In the genomic region with DNA sequence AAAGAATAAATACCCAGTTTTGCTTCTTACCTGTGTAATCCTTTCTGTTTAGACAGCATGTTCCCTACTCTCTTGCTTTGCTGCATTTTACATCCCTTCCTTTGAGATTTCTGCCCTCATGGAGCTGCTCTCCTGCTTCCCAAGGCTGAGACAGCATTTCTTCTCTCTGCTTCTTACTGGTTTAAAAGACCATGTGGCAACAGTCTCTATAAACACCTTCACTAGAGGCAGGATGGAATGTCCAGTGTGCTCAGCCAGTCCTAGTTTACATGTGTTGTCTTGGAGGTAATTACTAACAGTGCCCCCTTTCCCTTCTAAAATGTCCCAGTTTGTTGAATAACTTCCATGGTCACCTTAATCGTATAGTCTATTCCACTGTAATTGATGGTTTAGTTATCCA, we compare ENCODE assay signal across 26 cellular contexts.
"Had no signal": no experiment of that assay in that cellular context is flagged by ENCODE, and none has a peak within 500 bp of the region (broad histone marks: within the 10 kb centered on the region; RNA-seq: fewer than 3 reads in every experiment).

No MANE protein-coding gene starts in this region.

- H3K27ac ChIP-seq: stomach, suprapubic skin, testis, thoracic aorta, thyroid gland, tibial artery, tibial nerve, transverse colon, upper lobe of left lung, upper lobe of right lung, uterus, vagina had no signal

- DNase-seq: stimulated activated CD4-positive, alpha-beta T cell treated with anti-CD3 and anti-CD28 coated beads, Interleukin-2, amount 100 ng/mL, for 48 hours; stimulated activated CD4-positive, alpha-beta T cell treated with anti-CD3 and anti-CD28 coated beads, Interleukin-4, amount 100 ng/mL, for 1 hour; stimulated activated CD4-positive, alpha-beta T cell treated with anti-CD3 and anti-CD28 coated beads, Interleukin-4, amount 100 ng/mL, for 24 hours; stimulated activated CD4-positive, alpha-beta T cell treated with anti-CD3 and anti-CD28 coated beads, Interleukin-4, amount 100 ng/mL, for 4 hours; stimulated activated CD8-positive, alpha-beta memory T cell treated with anti-CD3 and anti-CD28 coated beads, Interleukin-4, amount 100 ng/mL, for 48 hours; stimulated activated naive B cell treated with anti-CD40 and anti-IgM and Interleukin-4, amounts not matched to agents 10 μg/mL and 1 μg/mL and 100 μg/mL, for 72 hours; stimulated activated naive CD4-positive, alpha-beta T cell; stimulated activated naive CD4-positive, alpha-beta T cell treated with Interleukin-2 at 50 U/mL for 16 hours; stimulated activated naive CD8-positive, alpha-beta T cell treated with anti-CD3 and anti-CD28 coated beads, Interleukin-15, amount 100 ng/mL, for 72 hours; stimulated activated naive CD8-positive, alpha-beta T cell treated with anti-CD3 and anti-CD28 coated beads, Interleukin-15, Interleukin-2, amounts not matched to agents 100 U/mL and 50 U/mL, for 24 hours; stomach; substantia nigra; testis; thyroid gland; tibial artery; transverse colon; trophoblast cell; upper lobe of left lung; upper lobe of right lung; uterus had no signal

- H3K4me1 ChIP-seq: stomach, suprapubic skin, testis, thyroid gland, tibial artery, tibial nerve, upper lobe of left lung, upper lobe of right lung, uterus, vagina had no signal

- H3K27me3 ChIP-seq: stomach, suprapubic skin, testis, thyroid gland, tibial artery, tibial nerve, transverse colon, upper lobe of left lung, upper lobe of right lung, uterus, vagina had no signal

- ATAC-seq: stimulated activated effector memory CD8-positive, alpha-beta T cell treated with anti-CD3 and anti-CD28 coated beads, Interleukin-12 subunit alpha, Interleukin-12 subunit beta, amount 100 ng/mL, for 72 hours; stimulated activated memory B cell treated with anti-CD40 and anti-IgM and Interleukin-4, amounts not matched to agents 10 μg/mL and 1 μg/mL and 100 μg/mL, for 72 hours; stimulated activated naive B cell treated with anti-CD40 and anti-IgM and Interleukin-4, amounts not matched to agents 10 μg/mL and 1 μg/mL and 100 μg/mL, for 72 hours; stimulated activated naive CD8-positive, alpha-beta T cell treated with anti-CD3 and anti-CD28 coated beads, Interleukin-15, amount 100 ng/mL, for 72 hours; stimulated activated naive CD8-positive, alpha-beta T cell treated with anti-CD3 and anti-CD28 coated beads, Interleukin-15, Interleukin-2, amounts not matched to agents 100 U/mL and 50 U/mL, for 24 hours; upper lobe of right lung had no signal

- H3K36me3 ChIP-seq: stomach, suprapubic skin, thyroid gland, tibial artery, tibial nerve, transverse colon, upper lobe of left lung, upper lobe of right lung, uterus, vagina had no signal

- H3K9me3 ChIP-seq: stomach, suprapubic skin, testis, thoracic aorta, thyroid gland, tibial artery, tibial nerve, transverse colon, upper lobe of left lung, upper lobe of right lung, uterus, vagina had no signal

- H3K4me3 ChIP-seq: stomach, suprapubic skin, testis, thoracic aorta, thyroid gland, tibial artery, tibial nerve, transverse colon, upper lobe of left lung, upper lobe of right lung, uterus, vagina had no signal
